Comparison of ENCODE assay signal across 35 cellular contexts in the genomic region with DNA sequence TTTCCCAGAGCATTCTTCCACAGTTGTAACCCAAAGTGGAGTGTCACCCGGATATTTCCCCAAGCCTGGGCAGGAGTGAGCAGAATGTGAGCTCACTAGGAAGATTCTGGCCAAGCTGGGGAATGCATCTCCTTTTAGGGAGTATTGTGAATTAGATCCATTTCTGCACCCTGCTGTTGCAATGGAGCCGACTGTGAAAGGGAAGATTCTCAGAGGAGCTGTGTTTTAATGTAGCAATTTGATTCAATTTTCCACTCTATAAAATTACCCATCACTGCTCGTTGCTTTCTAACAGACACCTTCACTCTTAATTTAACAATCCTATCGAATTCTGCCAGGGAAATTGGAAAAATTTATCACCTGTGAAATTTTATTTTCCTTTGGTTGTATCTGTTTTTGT.
"Had no signal": no experiment of that assay in that cellular context is flagged by ENCODE, and none has a peak within 500 bp of the region (broad histone marks: within the 10 kb centered on the region; RNA-seq: fewer than 3 reads in every experiment).

No MANE protein-coding gene starts in this region.

- H3K9me3 ChIP-seq: adrenal gland, body of pancreas, esophagus muscularis mucosa, gastrocnemius medialis, heart right ventricle had no signal

- H3K36me3 ChIP-seq: adrenal gland, esophagus muscularis mucosa, gastrocnemius medialis, heart right ventricle, WERI-Rb-1 had no signal

- H3K4me1 Mint-ChIP-seq: activated B cell treated with CpG ODN at 0.5 μM for 24 hours had no signal

- H3K4me3 Mint-ChIP-seq: activated B cell treated with CpG ODN at 0.5 μM for 24 hours; activated CD4-positive, alpha-beta memory T cell treated with anti-CD3 and anti-CD28 coated beads for 36 hours; activated CD4-positive, alpha-beta T cell treated with anti-CD3 and anti-CD28 coated beads for 36 hours; activated CD4-positive, alpha-beta T cell treated with anti-CD3 and anti-CD28 coated beads, Interleukin-2, amount 10 ng/mL, durations not matched to agents 24 days and 14 days; activated CD8-positive, alpha-beta memory T cell treated with anti-CD3 and anti-CD28 coated beads, Interleukin-2, amount 10 ng/mL, durations not matched to agents 7 days and 5 days; activated CD8-positive, alpha-beta T cell treated with anti-CD3 and anti-CD28 coated beads, Interleukin-2, amount 10 ng/mL, durations not matched to agents 7 days and 5 days; activated naive CD4-positive, alpha-beta T cell treated with anti-CD3 and anti-CD28 coated beads for 36 hours; activated naive CD4-positive, alpha-beta T cell treated with anti-CD3 and anti-CD28 coated beads, Interleukin-2, amount 50 U/mL, for 24 hours; activated naive CD8-positive, alpha-beta T cell treated with anti-CD3 and anti-CD28 coated beads for 36 hours; activated naive CD8-positive, alpha-beta T cell treated with anti-CD3 and anti-CD28 coated beads, Interleukin-2, amount 50 U/mL, for 24 hours; activated T-helper 1 cell treated with anti-CD3 and anti-CD28 coated beads, Interleukin-12 subunit alpha, Interleukin-12 subunit beta, Interleukin-2, Interleukin-4 antibody, amounts not matched to agents 30 ng/mL and 10 ng/mL and 1 ng/mL, durations not matched to agents 14 hours and 24 hours and 36 hours; effector memory CD8-positive, alpha-beta T cell; T-helper 2 cell treated with Interferon-gamma antibody and Interleukin-4, amounts not matched to agents 5 μg/mL and 100 μg/mL, for 36 hours had no signal

- H3K4me1 ChIP-seq: adrenal gland, body of pancreas, esophagus muscularis mucosa, foreskin keratinocyte, gastrocnemius medialis had no signal

- ATAC-seq: activated CD4-positive, alpha-beta T cell treated with anti-CD3 and anti-CD28 coated beads for 36 hours; activated CD4-positive, CD25-positive, alpha-beta regulatory T cell treated with anti-CD3 and anti-CD28 coated beads, Interleukin-2, amount 50 U/mL, for 24 hours; activated CD8-positive, alpha-beta memory T cell treated with anti-CD3 and anti-CD28 coated beads, Interleukin-2, amount 10 ng/mL, durations not matched to agents 7 days and 5 days; activated CD8-positive, alpha-beta T cell treated with anti-CD3 and anti-CD28 coated beads, Interleukin-2, amount 10 ng/mL, durations not matched to agents 7 days and 5 days; activated naive CD8-positive, alpha-beta T cell treated with anti-CD3 and anti-CD28 coated beads, Interleukin-2, amount 50 U/mL, for 24 hours; body of pancreas; effector memory CD8-positive, alpha-beta T cell; foreskin keratinocyte; gastrocnemius medialis; heart right ventricle had no signal

- H3K27ac ChIP-seq: adrenal gland, body of pancreas, esophagus muscularis mucosa, foreskin keratinocyte, gastrocnemius medialis, heart right ventricle, hepatocyte, WERI-Rb-1 had no signal

- DNase-seq: activated B cell treated with CpG ODN at 0.5 μM for 24 hours; activated CD4-positive, alpha-beta memory T cell treated with anti-CD3 and anti-CD28 coated beads for 36 hours; activated CD4-positive, alpha-beta T cell treated with anti-CD3 and anti-CD28 coated beads for 36 hours; activated CD4-positive, alpha-beta T cell treated with anti-CD3 and anti-CD28 coated beads, Interleukin-2, amount 10 ng/mL, durations not matched to agents 24 days and 14 days; activated CD8-positive, alpha-beta memory T cell treated with anti-CD3 and anti-CD28 coated beads, Interleukin-2, amount 10 ng/mL, durations not matched to agents 7 days and 5 days; activated CD8-positive, alpha-beta memory T cell treated with anti-CD3 and anti-CD28 coated beads, Interleukin-2, amount 50 U/mL, for 4 hours; activated CD8-positive, alpha-beta T cell treated with anti-CD3 and anti-CD28 coated beads, Interleukin-2, amount 10 ng/mL, durations not matched to agents 7 days and 5 days; activated effector memory CD4-positive, alpha-beta T cell treated with anti-CD3 and anti-CD28 coated beads, Interleukin-2, amount 50 U/mL, for 16 hours; activated naive CD4-positive, alpha-beta T cell treated with anti-CD3 and anti-CD28 coated beads for 36 hours; activated naive CD8-positive, alpha-beta T cell treated with anti-CD3 and anti-CD28 coated beads for 36 hours; activated naive CD8-positive, alpha-beta T cell treated with anti-CD3 and anti-CD28 coated beads, Interleukin-2, amount 50 U/mL, for 24 hours; activated T-cell treated with anti-CD3 and anti-CD28 coated beads, Interleukin-2, amount 50 U/mL, for 1 hour; activated T-cell treated with anti-CD3 and anti-CD28 coated beads, Interleukin-2, amount 50 U/mL, for 48 hours; adrenal gland; amygdala; aorta; caudate nucleus; cortex of kidney; dermis blood vessel endothelial cell; effector CD4-positive, alpha-beta T cell; effector memory CD8-positive, alpha-beta T cell; erythroblast; foreskin keratinocyte; gastrocnemius medialis; heart right ventricle; T1000; WERI-Rb-1 had no signal

- H3K79me2 ChIP-seq: hepatocyte had no signal

- H3K4me2 ChIP-seq: hepatocyte had no signal

- H3K27me3 Mint-ChIP-seq: activated B cell treated with CpG ODN at 0.5 μM for 24 hours; activated CD4-positive, alpha-beta memory T cell treated with anti-CD3 and anti-CD28 coated beads for 36 hours; activated CD4-positive, alpha-beta T cell treated with anti-CD3 and anti-CD28 coated beads for 36 hours; activated CD4-positive, alpha-beta T cell treated with anti-CD3 and anti-CD28 coated beads, Interleukin-2, amount 10 ng/mL, durations not matched to agents 24 days and 14 days; activated CD8-positive, alpha-beta memory T cell treated with anti-CD3 and anti-CD28 coated beads, Interleukin-2, amount 10 ng/mL, durations not matched to agents 7 days and 5 days; activated naive CD4-positive, alpha-beta T cell treated with anti-CD3 and anti-CD28 coated beads, Interleukin-2, amount 50 U/mL, for 24 hours; activated naive CD8-positive, alpha-beta T cell treated with anti-CD3 and anti-CD28 coated beads for 36 hours; activated naive CD8-positive, alpha-beta T cell treated with anti-CD3 and anti-CD28 coated beads, Interleukin-2, amount 50 U/mL, for 24 hours; effector memory CD8-positive, alpha-beta T cell had no signal

- H2AFZ ChIP-seq: hepatocyte had no signal

- H3K4me3 ChIP-seq: adrenal gland, body of pancreas, esophagus muscularis mucosa, gastrocnemius medialis, heart right ventricle, hepatocyte had no signal

- H3K9me3 Mint-ChIP-seq: activated B cell treated with CpG ODN at 0.5 μM for 24 hours; activated CD4-positive, alpha-beta memory T cell treated with anti-CD3 and anti-CD28 coated beads for 36 hours; activated CD4-positive, alpha-beta T cell treated with anti-CD3 and anti-CD28 coated beads, Interleukin-2, amount 10 ng/mL, durations not matched to agents 24 days and 14 days; activated naive CD4-positive, alpha-beta T cell treated with anti-CD3 and anti-CD28 coated beads for 36 hours; activated naive CD4-positive, alpha-beta T cell treated with anti-CD3 and anti-CD28 coated beads, Interleukin-2, amount 50 U/mL, for 24 hours; activated naive CD8-positive, alpha-beta T cell treated with anti-CD3 and anti-CD28 coated beads for 36 hours; activated naive CD8-positive, alpha-beta T cell treated with anti-CD3 and anti-CD28 coated beads, Interleukin-2, amount 50 U/mL, for 24 hours; activated T-helper 1 cell treated with anti-CD3 and anti-CD28 coated beads, Interleukin-12 subunit alpha, Interleukin-12 subunit beta, Interleukin-2, Interleukin-4 antibody, amounts not matched to agents 30 ng/mL and 10 ng/mL and 1 ng/mL, durations not matched to agents 14 hours and 24 hours and 36 hours; activated T-helper 2 cell treated with anti-CD3 and anti-CD28 coated beads, Interferon-gamma antibody, Interleukin-2, Interleukin-4, amounts not matched to agents 10 μg/mL and 5 μg/mL and 100 μg/mL, durations not matched to agents 14 hours and 24 hours and 36 hours; effector memory CD8-positive, alpha-beta T cell; T-helper 2 cell treated with Interferon-gamma antibody and Interleukin-4, amounts not matched to agents 5 μg/mL and 100 μg/mL, for 36 hours had no signal

- H3K27me3 ChIP-seq: adrenal gland, body of pancreas had no signal

- H3K27ac Mint-ChIP-seq: activated B cell treated with CpG ODN at 0.5 μM for 24 hours; activated CD4-positive, alpha-beta memory T cell treated with anti-CD3 and anti-CD28 coated beads for 36 hours; activated CD4-positive, alpha-beta T cell treated with anti-CD3 and anti-CD28 coated beads for 36 hours; activated CD4-positive, alpha-beta T cell treated with anti-CD3 and anti-CD28 coated beads, Interleukin-2, amount 10 ng/mL, durations not matched to agents 24 days and 14 days; activated CD8-positive, alpha-beta memory T cell treated with anti-CD3 and anti-CD28 coated beads, Interleukin-2, amount 10 ng/mL, durations not matched to agents 7 days and 5 days; activated CD8-positive, alpha-beta T cell treated with anti-CD3 and anti-CD28 coated beads, Interleukin-2, amount 10 ng/mL, durations not matched to agents 7 days and 5 days; activated naive CD4-positive, alpha-beta T cell treated with anti-CD3 and anti-CD28 coated beads for 36 hours; activated naive CD8-positive, alpha-beta T cell treated with anti-CD3 and anti-CD28 coated beads for 36 hours; activated naive CD8-positive, alpha-beta T cell treated with anti-CD3 and anti-CD28 coated beads, Interleukin-2, amount 50 U/mL, for 24 hours; activated T-helper 1 cell treated with anti-CD3 and anti-CD28 coated beads, Interleukin-12 subunit alpha, Interleukin-12 subunit beta, Interleukin-2, Interleukin-4 antibody, amounts not matched to agents 30 ng/mL and 10 ng/mL and 1 ng/mL, durations not matched to agents 14 hours and 24 hours and 36 hours; activated T-helper 2 cell treated with anti-CD3 and anti-CD28 coated beads, Interferon-gamma antibody, Interleukin-2, Interleukin-4, amounts not matched to agents 10 μg/mL and 5 μg/mL and 100 μg/mL, durations not matched to agents 14 hours and 24 hours and 36 hours had no signal
